Comparison of ENCODE assay signal across 8 cellular contexts in the genomic region with DNA sequence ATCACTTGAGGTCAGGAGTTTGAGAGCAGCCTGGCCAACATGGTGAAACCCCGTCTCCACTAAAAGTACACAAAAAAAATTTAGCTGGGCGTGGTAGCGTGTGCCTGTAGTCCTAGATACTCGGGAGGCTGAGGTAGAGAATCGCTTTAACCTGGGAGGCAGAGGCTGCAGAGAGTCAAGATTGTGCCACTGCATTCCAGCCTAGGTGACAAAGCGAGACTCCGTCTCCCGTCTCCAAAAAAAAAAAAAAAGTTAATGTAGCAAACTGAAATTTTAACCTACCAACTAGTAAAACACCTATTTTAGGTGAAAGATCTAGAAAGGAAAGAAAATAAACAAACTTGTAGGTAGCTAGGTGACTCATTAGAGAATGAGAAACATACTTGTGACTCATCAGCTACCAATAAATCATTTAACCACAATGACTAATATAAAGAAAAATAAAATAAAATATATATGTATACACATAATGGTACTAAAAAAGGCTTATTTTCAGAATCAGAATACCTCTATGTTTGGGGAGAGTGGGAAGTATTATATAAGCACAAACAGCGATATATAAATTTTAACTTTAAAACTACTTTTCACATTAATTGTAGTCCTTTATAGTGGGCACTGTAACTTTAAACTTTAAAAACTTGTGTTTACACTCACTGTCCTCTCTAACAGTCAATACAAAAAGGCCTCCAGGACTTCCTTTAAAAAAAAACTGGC. TPM values are rescaled to one million over a fixed set of nuclear protein-coding genes. Genes with fewer than 3 reads are reported as not detected.
A peak's percentile ranks its signal among the peaks of the same experiment; 100 is the strongest.
DNase-seq lines count a peak whose midpoint lies in the region; ATAC-seq and TF ChIP-seq lines count a peak whose summit lies in the region.

No MANE protein-coding gene starts in this region.

- no peak overlapping the region for H2AFZ ChIP-seq in mesenchymal stem cell (ENCODE audit: low read depth, low read length)

- no peaks in the 10 kb centered on the region for H3K27me3 ChIP-seq in mesenchymal stem cell (ENCODE audit: control insufficient read depth in 1 of 2, insufficient read depth in 1 of 2, low read length in 2 of 2)

- H3K9me3 ChIP-seq in mesenchymal stem cell (ENCODE audit: control insufficient read depth, low read length) = no peaks in the 10 kb centered on the region

- H3K4ac ChIP-seq in mesenchymal stem cell (ENCODE audit: low read depth in 1 of 2, low read length in 2 of 2) = no peak overlapping the region

- peaks cover 9% of the 10 kb centered on the region for H3K4me1 ChIP-seq in mesenchymal stem cell (ENCODE audit: control insufficient read depth, insufficient read depth, low read depth, low read length)

- peak overlapping the region; percentile 64 for H3K9ac ChIP-seq in mesenchymal stem cell (ENCODE audit: low read length)

- TF ChIP-seq CTCF in AG09309 (IDR thresholded peaks at IDR 0.05; ENCODE audit: control insufficient read depth, insufficient read depth, low read depth, low read length, missing control alignments) = no peak

- H3K18ac ChIP-seq in mesenchymal stem cell (ENCODE audit: low read depth in 1 of 2, low read length in 2 of 2) = no peak overlapping the region

- no peak overlapping the region for H2BK5ac ChIP-seq in mesenchymal stem cell (ENCODE audit: low read depth, low read length, poor library complexity, severe bottlenecking)

- no peak overlapping the region for H3K14ac ChIP-seq in mesenchymal stem cell (ENCODE audit: low read length in 2 of 2)

- peak overlapping the region; percentile 10 for H3K27ac ChIP-seq in mesenchymal stem cell (ENCODE audit: low read length, poor library complexity, severe bottlenecking)

- H3K79me1 ChIP-seq in mesenchymal stem cell (replicated peaks; ENCODE audit: low read length, poor library complexity, severe bottlenecking) = peaks cover 21% of the 10 kb centered on the region

- no peak overlapping the region for H2BK12ac ChIP-seq in mesenchymal stem cell (ENCODE audit: low read length in 2 of 2)

- H3K23ac ChIP-seq in mesenchymal stem cell (ENCODE audit: low read length in 2 of 2) = no peak overlapping the region

- WGBS in mesenchymal stem cell = 42% methylated on average over 4 of the region's 9 CpGs

- no peak overlapping the region for H4K8ac ChIP-seq in mesenchymal stem cell (ENCODE audit: low read length)

- H3K4me2 ChIP-seq in mesenchymal stem cell (ENCODE audit: low read length, poor library complexity, severe bottlenecking) = peak overlapping the region; percentile 31

- H3K4me3 ChIP-seq in AG09309 (ENCODE audit: control insufficient read depth, low read depth, low read length) (no peak overlapping the region), mesenchymal stem cell (ENCODE audit: insufficient read depth in 1 of 2, low read depth in 1 of 2, low read length in 2 of 2) (no peak overlapping the region)

- no peak overlapping the region for H4K91ac ChIP-seq in mesenchymal stem cell (ENCODE audit: low read length)

- peaks cover 0 to 24% of the 10 kb centered on the region in 2 experiments for H3K36me3 ChIP-seq in mesenchymal stem cell (ENCODE audit: control insufficient read depth in 1 of 2, insufficient read depth in 2 of 2, low read depth in 1 of 2, low read length in 2 of 2)

- H2BK120ac ChIP-seq in mesenchymal stem cell (ENCODE audit: low read depth, low read length) = no peak overlapping the region

- DNase-seq in AG09309 (ENCODE audit: low read depth) (peak; percentile 21), HS-27A (ENCODE audit: low read depth) (peak; percentile 48), mesenchymal stem cell (peak; percentile 81), OCI-M2 (lab: John Stamatoyannopoulos, UW; ENCODE audit: unreplicated experiment) (no peak), activated gamma-delta T cell treated with Interleukin-2 at 50 U/mL for 16 hours (no peak), UCSD-AML1 (lab: John Stamatoyannopoulos, UW; ENCODE audit: unreplicated experiment) (no peak)
- DNase-seq in activated effector memory CD4-positive, alpha-beta T cell treated with anti-CD3 and anti-CD28 coated beads, Interleukin-2, amount 50 U/mL, for 16 hours = peak; percentile 75

- no peak overlapping the region for H2AK5ac ChIP-seq in mesenchymal stem cell (ENCODE audit: low read length, severe bottlenecking)

- no peak overlapping the region for H2BK15ac ChIP-seq in mesenchymal stem cell (ENCODE audit: low read depth, poor library complexity, severe bottlenecking)

- peak; percentile 66 for ATAC-seq in GM19452 (IDR thresholded peaks at IDR 0.05; ENCODE audit: unreplicated experiment)

RNA-seq across cellular contexts. Expression of a gene that starts 36.6 kb away (rescaled TPM):
- 62.0 TPM for polyA plus RNA-seq in mesenchymal stem cell (2013, experiment 1 of 2)
- 68.1 TPM for polyA plus RNA-seq in mesenchymal stem cell (2013, experiment 2 of 2)

Comparison
In these comparisons a context has a peak if more than half of its experiments do, and no peak if none do; other contexts are left out.
1. DNase-seq: peak in AG09309 (single experiment), HS-27A (single experiment), activated effector memory CD4-positive, alpha-beta T cell treated with anti-CD3 and anti-CD28 coated beads, Interleukin-2, amount 50 U/mL, for 16 hours (single experiment) and mesenchymal stem cell (single experiment); none in OCI-M2 (single experiment), activated gamma-delta T cell treated with Interleukin-2 at 50 U/mL for 16 hours (single experiment) and UCSD-AML1 (single experiment).